In the genomic region with DNA sequence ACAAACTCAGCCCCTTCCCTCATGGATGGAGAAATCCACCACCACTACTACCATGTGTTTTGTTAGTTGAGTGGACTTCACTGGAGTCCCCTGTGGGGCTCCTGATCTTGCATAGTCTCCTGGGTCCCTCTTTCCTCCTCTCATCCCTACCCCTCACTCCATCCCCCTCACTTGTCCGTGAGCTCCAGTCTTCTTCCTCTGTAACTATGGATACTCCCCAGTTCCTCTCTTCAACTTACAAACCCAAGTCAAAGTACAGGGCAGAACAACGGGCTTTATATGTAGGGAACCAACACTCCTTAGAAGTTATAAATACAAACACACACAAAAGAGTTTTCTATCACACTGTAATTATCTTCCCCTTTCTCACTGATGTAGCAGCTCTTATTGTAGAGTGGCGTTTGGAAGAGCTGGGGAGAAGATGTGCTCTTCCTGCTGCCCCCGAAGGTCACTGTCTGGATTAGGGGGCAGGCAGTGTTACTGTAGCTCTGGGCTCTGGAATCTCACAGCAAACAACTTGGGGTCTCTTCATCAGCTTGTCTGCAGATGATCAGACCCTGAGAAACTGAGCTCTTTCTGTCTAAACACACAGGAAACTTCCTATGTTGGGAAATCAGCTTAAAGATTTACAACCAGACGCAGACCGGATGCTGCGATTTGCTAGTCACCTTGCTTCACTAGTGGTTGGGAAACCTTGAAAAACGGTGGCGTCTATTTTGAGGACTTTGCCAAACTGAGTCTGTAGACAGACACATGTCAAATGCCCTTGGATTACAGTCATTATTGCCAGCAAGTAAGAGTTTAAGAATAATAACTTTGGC, we compare ENCODE assay signal across 12 cellular contexts. TPM values are rescaled to one million over a fixed set of nuclear protein-coding genes. Genes with fewer than 3 reads are reported as not detected.
A peak's percentile ranks its signal among the peaks of the same experiment; 100 is the strongest.
DNase-seq lines count a peak whose midpoint lies in the region; ATAC-seq and TF ChIP-seq lines count a peak whose summit lies in the region.
"Had no signal": no experiment of that assay in that cellular context is flagged by ENCODE, and none has a peak within 500 bp of the region (broad histone marks: within the 10 kb centered on the region; RNA-seq: fewer than 3 reads in every experiment).

No MANE protein-coding gene starts in this region.

- H3K9me3 ChIP-seq in smooth muscle cell (replicated peaks; ENCODE audit: low read depth): no peaks in the 10 kb centered on the region

- WGBS in smooth muscle cell (ENCODE audit: low lambda C conversion rate): 84% methylated on average over 9 of the region's 9 CpGs

- no peaks in the 10 kb centered on the region for H3K36me3 ChIP-seq in smooth muscle cell (ENCODE audit: low read depth)

- no peaks in the 10 kb centered on the region for H3K79me2 ChIP-seq in smooth muscle cell (ENCODE audit: low read depth)

- DNase-seq in HL-60 (ENCODE audit: low read depth in 1 of 2, low spot score in 1 of 2): peak; percentile 73 to 94
- DNase-seq in naive thymus-derived CD8-positive, alpha-beta T cell: peak in 5 of 10 donors; percentile 2 to 28 (median 13)
- DNase-seq in effector CD4-positive, alpha-beta T cell: no peak
- no peak for DNase-seq in smooth muscle cell (lab: John Stamatoyannopoulos, UW; ENCODE audit: unreplicated experiment)
- no peak for DNase-seq in EL
- DNase-seq: PC-3 had no signal

- H3K27ac Mint-ChIP-seq in activated T-helper 17 cell treated with anti-CD3 and anti-CD28 coated beads, Interleukin-2, amount 50 U/mL, for 72 hours: peak overlapping the region; percentile 53
- H3K27ac Mint-ChIP-seq in naive thymus-derived CD8-positive, alpha-beta T cell: peak overlapping the region; percentile 15 to 88 (median 78)
- H3K27ac Mint-ChIP-seq: GM23338 had no signal

- H2AFZ ChIP-seq in smooth muscle cell (ENCODE audit: low read depth): no peak overlapping the region
- H2AFZ ChIP-seq: GM23338 had no signal

- TF ChIP-seq CTCF in HL-60 (IDR thresholded peaks at IDR 0.05; ENCODE audit: insufficient read depth, low read length): no peak
- TF ChIP-seq CTCF in smooth muscle cell (IDR thresholded peaks at IDR 0.05; ENCODE audit: borderline replicate concordance, insufficient read depth, poor library complexity, severe bottlenecking): no peak

- no peak overlapping the region for H3K4me3 Mint-ChIP-seq in activated T-helper 17 cell treated with anti-CD3 and anti-CD28 coated beads, Interleukin-2, amount 50 U/mL, for 72 hours
- peak overlapping the region in 9 of 10 donors; percentile 2 to 69 (median 45) for H3K4me3 Mint-ChIP-seq in naive thymus-derived CD8-positive, alpha-beta T cell
- H3K4me3 Mint-ChIP-seq: GM23338 had no signal

- no peak overlapping the region for H3K9ac ChIP-seq in smooth muscle cell (ENCODE audit: low read depth)

- H3K4me1 ChIP-seq in smooth muscle cell (ENCODE audit: low read depth): no peaks in the 10 kb centered on the region

- peaks cover 50% of the 10 kb centered on the region for H3K36me3 Mint-ChIP-seq in activated T-helper 17 cell treated with anti-CD3 and anti-CD28 coated beads, Interleukin-2, amount 50 U/mL, for 72 hours (ENCODE audit: low read depth)
- H3K36me3 Mint-ChIP-seq in naive thymus-derived CD8-positive, alpha-beta T cell: peaks cover 0 to 10% (median 3%) of the 10 kb centered on the region in 3 donors

- no peaks in the 10 kb centered on the region for H3K27me3 Mint-ChIP-seq in activated T-helper 17 cell treated with anti-CD3 and anti-CD28 coated beads, Interleukin-2, amount 50 U/mL, for 72 hours
- no peaks in the 10 kb centered on the region for H3K27me3 Mint-ChIP-seq in naive thymus-derived CD8-positive, alpha-beta T cell

- peak overlapping the region; percentile 13; the same call in 1 of the 2 replicates for H3K4me3 ChIP-seq in HL-60 (replicated peaks; ENCODE audit: insufficient read depth, low read length)
- no peak overlapping the region for H3K4me3 ChIP-seq in smooth muscle cell
- H3K4me3 ChIP-seq: coronary artery, GM23338 had no signal

- peaks cover 6% of the 10 kb centered on the region for H3K4me1 Mint-ChIP-seq in activated T-helper 17 cell treated with anti-CD3 and anti-CD28 coated beads, Interleukin-2, amount 50 U/mL, for 72 hours
- H3K4me1 Mint-ChIP-seq in naive thymus-derived CD8-positive, alpha-beta T cell: peaks cover 12 to 42% (median 23%) of the 10 kb centered on the region in 4 donors

- peaks cover 3% of the 10 kb centered on the region for H3F3A ChIP-seq in smooth muscle cell (ENCODE audit: low read depth)

- H3K27ac ChIP-seq in HL-60 (replicated peaks) (peak overlapping the region; percentile 80), smooth muscle cell (ENCODE audit: low read depth) (no peak overlapping the region)

- no peak overlapping the region for H3K4me2 ChIP-seq in smooth muscle cell
- H3K4me2 ChIP-seq: GM23338 had no signal

- TF ChIP-seq POLR2A in GM19099 (IDR thresholded peaks at IDR 0.05; ENCODE audit: extremely low read depth, insufficient read length, low read depth): peak; percentile 53

- H3K9me3 Mint-ChIP-seq in activated T-helper 17 cell treated with anti-CD3 and anti-CD28 coated beads, Interleukin-2, amount 50 U/mL, for 72 hours: no peaks in the 10 kb centered on the region
- no peaks in the 10 kb centered on the region for H3K9me3 Mint-ChIP-seq in naive thymus-derived CD8-positive, alpha-beta T cell
- H3K9me3 Mint-ChIP-seq: GM23338 had no signal

- no peaks in the 10 kb centered on the region for H3K27me3 ChIP-seq in HL-60 (ENCODE audit: insufficient read depth, poor library complexity, severe bottlenecking)
- H3K27me3 ChIP-seq in smooth muscle cell (ENCODE audit: low read depth): no peaks in the 10 kb centered on the region

- H4K20me1 ChIP-seq in smooth muscle cell (ENCODE audit: low read depth): no peaks in the 10 kb centered on the region

- no peak for ATAC-seq in activated T-helper 17 cell treated with anti-CD3 and anti-CD28 coated beads, Interleukin-2, amount 50 U/mL, for 72 hours (replicated peaks)
- peak; percentile 67 to 72 for ATAC-seq in naive thymus-derived CD8-positive, alpha-beta T cell
- ATAC-seq in HG03175 (IDR thresholded peaks at IDR 0.05; ENCODE audit: unreplicated experiment): no peak
- ATAC-seq: GM23338, PC-3, sciatic nerve had no signal

- POLR2A ChIA-PET in naive thymus-derived CD8-positive, alpha-beta T cell (lab: Charles Lee): interaction anchor here (0.7 to 1.3 kb wide), 5 partner anchors 12 to 105 kb away, joined by 3 to 8 read pairs (median 3); a partner anchor contains a TSS

RNA-seq across cellular contexts. Expression of a gene that starts 13.6 kb away (rescaled TPM):
- total RNA-seq in activated T-helper 17 cell treated with anti-CD3 and anti-CD28 coated beads, Interleukin-2, amount 50 U/mL, for 72 hours: 10 to 100 TPM; 23.5 to 30.8 TPM
- 1 to 10 TPM; 6.1 to 6.6 TPM for total RNA-seq in naive thymus-derived CD8-positive, alpha-beta T cell
- polyA plus RNA-seq in naive thymus-derived CD8-positive, alpha-beta T cell: 10 to 100 TPM; 10.9 to 14.7 (median 13.5) TPM
- 2.2 and 3.1 TPM in 2 replicates for total RNA-seq in smooth muscle cell
- 1.1 and 1.6 TPM in 2 replicates for polyA plus RNA-seq in smooth muscle cell

Comparison
In these comparisons a context has a peak if more than half of its experiments do, and no peak if none do; other contexts are left out.
1. DNase-seq: peak in HL-60 (2 of 2); none in effector CD4-positive, alpha-beta T cell (single experiment), smooth muscle cell (single experiment) and EL (single experiment).
2. ATAC-seq: peak in naive thymus-derived CD8-positive, alpha-beta T cell (2 of 2); none in activated T-helper 17 cell treated with anti-CD3 and anti-CD28 coated beads, Interleukin-2, amount 50 U/mL, for 72 hours (single experiment) and HG03175 (single experiment).